Comparison of ENCODE assay signal across 8 cellular contexts in genomic region chr3:188947983-188948657, GRCh38.
DNase-seq lines count a peak whose midpoint lies in the region; ATAC-seq and TF ChIP-seq lines count a peak whose summit lies in the region.

No MANE protein-coding gene starts in this region.

- H3K36me3 ChIP-seq in GM23248 (ENCODE audit: low read depth) (no peaks in the 10 kb centered on the region), smooth muscle cell (ENCODE audit: low read depth) (no peaks in the 10 kb centered on the region)

- no peak for TF ChIP-seq CTCF in cardiac fibroblast (IDR thresholded peaks at IDR 0.05; ENCODE audit: low read depth, low read length)
- no peak for TF ChIP-seq CTCF in smooth muscle cell (IDR thresholded peaks at IDR 0.05; ENCODE audit: borderline replicate concordance, insufficient read depth, poor library complexity, severe bottlenecking)

- H3K27me3 ChIP-seq in GM23248 (replicated peaks; ENCODE audit: insufficient read depth), result no peaks in the 10 kb centered on the region
- H3K27me3 ChIP-seq in smooth muscle cell (ENCODE audit: low read depth), result no peaks in the 10 kb centered on the region

- H3K79me2 ChIP-seq in GM23248 (ENCODE audit: insufficient read depth) (no peaks in the 10 kb centered on the region), smooth muscle cell (ENCODE audit: low read depth) (no peaks in the 10 kb centered on the region)

- WGBS in GM23248 (ENCODE audit: low coverage in 1 of 2, low lambda C conversion rate in 2 of 2, missing lambda C conversion rate in 2 of 2), 2 experiments, result 2 to 3% methylated on average over 18 to 23 of the region's 23 CpGs
- WGBS in smooth muscle cell (ENCODE audit: low lambda C conversion rate), result 3% methylated on average over 17 of the region's 23 CpGs

- H3K4me2 ChIP-seq in GM23248 (ENCODE audit: unreplicated experiment) (peak overlapping the region; percentile 64), smooth muscle cell (peak overlapping the region; percentile 81)

- H3K27ac ChIP-seq in GM23248 (peak overlapping the region; percentile 86), smooth muscle cell (ENCODE audit: low read depth) (peak overlapping the region; percentile 66)

- H4K20me1 ChIP-seq in GM23248 (ENCODE audit: insufficient read depth) (no peaks in the 10 kb centered on the region), smooth muscle cell (ENCODE audit: low read depth) (no peaks in the 10 kb centered on the region)

- DNase-seq in GM23248, result peak; percentile 93
- DNase-seq in NCI-H524 (lab: John Stamatoyannopoulos, UW), result peak; percentile 91 to 92
- DNase-seq in cardiac fibroblast (ENCODE audit: low read depth in 2 of 2), result peak; percentile 99 to 100
- DNase-seq in iris pigment epithelial cell (ENCODE audit: low read depth), result peak; percentile 99
- peak; percentile 61 for DNase-seq in smooth muscle cell (lab: John Stamatoyannopoulos, UW; ENCODE audit: unreplicated experiment)

- peaks cover 39% of the 10 kb centered on the region for H3F3A ChIP-seq in GM23248 (ENCODE audit: insufficient read depth)
- no peaks in the 10 kb centered on the region for H3F3A ChIP-seq in smooth muscle cell (ENCODE audit: low read depth)

- no peaks in the 10 kb centered on the region for H3K9me3 ChIP-seq in GM23248 (ENCODE audit: low read depth)
- H3K9me3 ChIP-seq in smooth muscle cell (replicated peaks; ENCODE audit: low read depth), result no peaks in the 10 kb centered on the region

- H3K9ac ChIP-seq in GM23248, result peak overlapping the region; percentile 72
- peak overlapping the region; percentile 60 for H3K9ac ChIP-seq in smooth muscle cell (ENCODE audit: low read depth)

- in situ Hi-C loops in GM23248 (cut with MboI), result no loop called here

- H2AFZ ChIP-seq in GM23248 (peak overlapping the region; percentile 56), smooth muscle cell (ENCODE audit: low read depth) (peak overlapping the region; percentile 4)

- ATAC-seq in HG03460 (IDR thresholded peaks at IDR 0.05; ENCODE audit: unreplicated experiment) (no peak), GM19455 (IDR thresholded peaks at IDR 0.05; ENCODE audit: unreplicated experiment) (no peak), HG03159 (IDR thresholded peaks at IDR 0.05; ENCODE audit: unreplicated experiment) (no peak)

- no peaks in the 10 kb centered on the region for H3K9me2 ChIP-seq in GM23248 (ENCODE audit: insufficient read depth)

- H3K4me3 ChIP-seq in GM23248, result peak overlapping the region; percentile 66
- peak overlapping the region; percentile 36 to 48 for H3K4me3 ChIP-seq in cardiac fibroblast (replicated peaks in 1 of 2; ENCODE audit: low read depth in 2 of 2, low read length in 2 of 2)
- peak overlapping the region; percentile 47 for H3K4me3 ChIP-seq in smooth muscle cell

- peaks cover 34% of the 10 kb centered on the region for H3K4me1 ChIP-seq in GM23248 (ENCODE audit: insufficient read depth)
- no peaks in the 10 kb centered on the region for H3K4me1 ChIP-seq in smooth muscle cell (ENCODE audit: low read depth)
